In genomic region chr4:82376109-82376508, GRCh38 we compare ENCODE assay signal across 12 cellular contexts. TPM values are rescaled to one million over a fixed set of nuclear protein-coding genes. Genes with fewer than 3 reads are reported as not detected.
A peak's percentile ranks its signal among the peaks of the same experiment; 100 is the strongest.
DNase-seq lines count a peak whose midpoint lies in the region; ATAC-seq and TF ChIP-seq lines count a peak whose summit lies in the region.
"Had no signal": no experiment of that assay in that cellular context is flagged by ENCODE, and none has a peak within 500 bp of the region (broad histone marks: within the 10 kb centered on the region; RNA-seq: fewer than 3 reads in every experiment).

No MANE protein-coding gene starts in this region.

- POLR2A ChIA-PET in activated CD4-positive, alpha-beta T cell treated with anti-CD3 and anti-CD28 coated beads for 36 hours (lab: Charles Lee) = no interaction called here

- peak overlapping the region; percentile 89 for H3K4me3 Mint-ChIP-seq in activated CD4-positive, alpha-beta T cell treated with anti-CD3 and anti-CD28 coated beads for 36 hours
- peak overlapping the region; percentile 88 to 94 for H3K4me3 Mint-ChIP-seq in effector memory CD8-positive, alpha-beta T cell
- peak overlapping the region; percentile 98 for H3K4me3 Mint-ChIP-seq in progenitor cell of endocrine pancreas (ENCODE audit: low read depth)

- peaks cover 47% of the 10 kb centered on the region for H3K36me3 Mint-ChIP-seq in activated CD4-positive, alpha-beta T cell treated with anti-CD3 and anti-CD28 coated beads for 36 hours (ENCODE audit: low read depth)
- H3K36me3 Mint-ChIP-seq in effector memory CD8-positive, alpha-beta T cell (ENCODE audit: insufficient read depth) = peaks cover 36% of the 10 kb centered on the region
- peaks cover 8% of the 10 kb centered on the region for H3K36me3 Mint-ChIP-seq in progenitor cell of endocrine pancreas (ENCODE audit: insufficient read depth)

- no peak for ATAC-seq in activated CD4-positive, alpha-beta T cell treated with anti-CD3 and anti-CD28 coated beads for 36 hours
- no peak for ATAC-seq in effector memory CD8-positive, alpha-beta T cell (replicated peaks)

- no peak for DNase-seq in activated CD4-positive, alpha-beta T cell treated with anti-CD3 and anti-CD28 coated beads for 36 hours
- no peak for DNase-seq in activated CD4-positive, alpha-beta T cell treated with anti-CD3 and anti-CD28 coated beads, Interleukin-2, amount 50 U/mL, for 4 hours
- DNase-seq in NB4 (ENCODE audit: low read depth) (no peak), progenitor cell of endocrine pancreas (ENCODE audit: low spot score, unreplicated experiment) (no peak), NCI-H2196 treated with DMSO at 0.1 percent for 48 hours (lab: John Stamatoyannopoulos, UW; ENCODE audit: unreplicated experiment) (no peak), islet precursor cell (no peak)
- DNase-seq in effector memory CD8-positive, alpha-beta T cell = no peak
- DNase-seq in stimulated activated CD4-positive, alpha-beta T cell treated with anti-CD3 and anti-CD28 coated beads, Interleukin-4, amount 100 ng/mL, for 1 hour = no peak
- DNase-seq: colonic mucosa; NCI-H226; stimulated activated CD4-positive, alpha-beta T cell treated with anti-CD3 and anti-CD28 coated beads, Interleukin-2, amount 100 ng/mL, for 48 hours; upper lobe of left lung had no signal

- peak overlapping the region; percentile 70 for H3K27ac Mint-ChIP-seq in activated CD4-positive, alpha-beta T cell treated with anti-CD3 and anti-CD28 coated beads for 36 hours
- H3K27ac Mint-ChIP-seq in effector memory CD8-positive, alpha-beta T cell = no peak overlapping the region
- no peak overlapping the region for H3K27ac Mint-ChIP-seq in progenitor cell of endocrine pancreas

- peak overlapping the region; percentile 90 for H3K4me3 ChIP-seq in NB4 (ENCODE audit: low read depth, low read length)

- TF ChIP-seq CTCF in NB4 (IDR thresholded peaks at IDR 0.05; ENCODE audit: low read depth, low read length) (no peak), progenitor cell of endocrine pancreas (IDR thresholded peaks at IDR 0.05; ENCODE audit: unreplicated experiment) (no peak)

- TF ChIP-seq POLR2A in NB4 (IDR thresholded peaks at IDR 0.05; ENCODE audit: extremely low read depth, insufficient read length) = no peak

- CTCF ChIA-PET in activated CD4-positive, alpha-beta T cell treated with anti-CD3 and anti-CD28 coated beads for 36 hours (lab: Charles Lee) = interaction anchor here (0.7 to 1.1 kb wide), 2 partner anchors 25 to 53 kb away, joined by 3 to 4 read pairs; no protein-coding TSS in a partner anchor

- H3K9me3 Mint-ChIP-seq in activated CD4-positive, alpha-beta T cell treated with anti-CD3 and anti-CD28 coated beads for 36 hours (ENCODE audit: low read depth) = peaks cover 4% of the 10 kb centered on the region
- H3K9me3 Mint-ChIP-seq in effector memory CD8-positive, alpha-beta T cell = no peaks in the 10 kb centered on the region
- no peaks in the 10 kb centered on the region for H3K9me3 Mint-ChIP-seq in progenitor cell of endocrine pancreas (ENCODE audit: low read depth)

- H3K27me3 Mint-ChIP-seq in activated CD4-positive, alpha-beta T cell treated with anti-CD3 and anti-CD28 coated beads for 36 hours = no peaks in the 10 kb centered on the region
- H3K27me3 Mint-ChIP-seq in effector memory CD8-positive, alpha-beta T cell = no peaks in the 10 kb centered on the region
- no peaks in the 10 kb centered on the region for H3K27me3 Mint-ChIP-seq in progenitor cell of endocrine pancreas

- intact Hi-C loops in activated CD4-positive, alpha-beta T cell treated with anti-CD3 and anti-CD28 coated beads for 36 hours (cut with DNase I, micrococcal nuclease) = loop anchor here in 1 of 2 experiments (10.0 kb wide), 1 partner anchor 909 kb away; the partner anchor contains the start of gene COQ2

- H3K4me1 Mint-ChIP-seq in activated CD4-positive, alpha-beta T cell treated with anti-CD3 and anti-CD28 coated beads for 36 hours = peaks cover 17% of the 10 kb centered on the region
- peaks cover 26 to 42% of the 10 kb centered on the region in 2 donors for H3K4me1 Mint-ChIP-seq in effector memory CD8-positive, alpha-beta T cell (ENCODE audit: low read depth in 2 of 2)
- peaks cover 13% of the 10 kb centered on the region for H3K4me1 Mint-ChIP-seq in progenitor cell of endocrine pancreas (ENCODE audit: low read depth)

RNA-seq across cellular contexts. Expression of gene HNRNPD, which starts 2.3 kb away (rescaled TPM):
- 100 to 1,000 TPM; 505 to 510 TPM for total RNA-seq in activated CD4-positive, alpha-beta T cell treated with anti-CD3 and anti-CD28 coated beads for 36 hours
- 400 and 416 TPM in 2 replicates for total RNA-seq in progenitor cell of endocrine pancreas

RNA-seq across cellular contexts. Expression of gene HNRNPDL, which starts 54.2 kb away (rescaled TPM):
- total RNA-seq in activated CD4-positive, alpha-beta T cell treated with anti-CD3 and anti-CD28 coated beads for 36 hours = 100 to 1,000 TPM; 308 to 345 TPM
- total RNA-seq in progenitor cell of endocrine pancreas = 535 and 549 TPM in 2 replicates

RNA-seq across cellular contexts. Expression of gene ENOPH1, which starts 54.3 kb away (rescaled TPM):
- 10 to 100 TPM; 60.1 to 81.8 TPM for total RNA-seq in activated CD4-positive, alpha-beta T cell treated with anti-CD3 and anti-CD28 coated beads for 36 hours
- total RNA-seq in progenitor cell of endocrine pancreas = 34.0 and 34.2 TPM in 2 replicates
